ENCODE assay signal across 28 cellular contexts in genomic region chr2:136927156-136927555, GRCh38.
"Had no signal": no experiment of that assay in that cellular context is flagged by ENCODE, and none has a peak within 500 bp of the region (broad histone marks: within the 10 kb centered on the region; RNA-seq: fewer than 3 reads in every experiment).

No MANE protein-coding gene starts in this region.

- H3K4me3 ChIP-seq: coronary artery, dorsolateral prefrontal cortex, heart left ventricle had no signal

- H3K27me3 Mint-ChIP-seq: activated CD8-positive, alpha-beta T cell treated with anti-CD3 and anti-CD28 coated beads for 36 hours; central memory CD8-positive, alpha-beta T cell; dendritic cell treated with granulocyte-macrophage colony-stimulating factor and Interleukin-4, amounts not matched to agents 40 ng/mL and 50 ng/mL, for 4 days had no signal

- DNase-seq: activated CD4-positive, alpha-beta T cell treated with anti-CD3 and anti-CD28 coated beads for 48 hours; activated CD4-positive, alpha-beta T cell treated with anti-CD3 and anti-CD28 coated beads, Interleukin-2, amount 50 U/mL, for 1 hour; activated CD4-positive, alpha-beta T cell treated with anti-CD3 and anti-CD28 coated beads, Interleukin-2, amount 50 U/mL, for 48 hours; activated CD8-positive, alpha-beta memory T cell treated with anti-CD3 and anti-CD28 coated beads for 24 hours; activated CD8-positive, alpha-beta T cell treated with anti-CD3 and anti-CD28 coated beads for 36 hours; activated effector memory CD4-positive, alpha-beta T cell treated with Interleukin-2 at 50 U/mL for 16 hours; activated gamma-delta T cell treated with Interleukin-2 at 50 U/mL for 16 hours; activated naive CD4-positive, alpha-beta T cell treated with anti-CD3 and anti-CD28 coated beads, Interleukin-2, amount 50 U/mL, for 16 hours; activated naive CD4-positive, alpha-beta T cell treated with Interleukin-2 at 50 U/mL for 16 hours; activated T-cell treated with anti-CD3 and anti-CD28 coated beads, Interleukin-2, amount 50 U/mL, for 4 hours; amniotic stem cell; anterior cingulate cortex; brain microvascular endothelial cell; dorsolateral prefrontal cortex; effector memory CD4-positive, alpha-beta T cell; endodermal cell; foreskin fibroblast; heart left ventricle; T-helper 2 cell had no signal

- FAIRE-seq: astrocyte, bronchial epithelial cell, frontal cortex had no signal

- H3K4me1 Mint-ChIP-seq: activated T-helper 17 cell treated with anti-CD3 and anti-CD28 coated beads, Interleukin-2, amount 50 U/mL, for 72 hours; central memory CD8-positive, alpha-beta T cell had no signal

- H3K36me3 ChIP-seq: brain microvascular endothelial cell, heart left ventricle had no signal

- H3K4me1 ChIP-seq: heart left ventricle had no signal

- H3K27me3 ChIP-seq: brain microvascular endothelial cell, heart left ventricle had no signal

- ATAC-seq: activated CD8-positive, alpha-beta T cell treated with anti-CD3 and anti-CD28 coated beads for 36 hours; activated T-cell treated with anti-CD3 and anti-CD28 coated beads, Interleukin-2, amount 50 U/mL, for 4 hours; activated T-helper 17 cell treated with anti-CD3 and anti-CD28 coated beads, Interleukin-2, amount 50 U/mL, for 72 hours; esophagus mucosa; heart left ventricle had no signal

- H3K36me3 Mint-ChIP-seq: activated naive CD8-positive, alpha-beta T cell had no signal

- H3K27ac Mint-ChIP-seq: activated CD8-positive, alpha-beta T cell treated with anti-CD3 and anti-CD28 coated beads for 36 hours; activated naive CD8-positive, alpha-beta T cell; activated T-helper 17 cell treated with anti-CD3 and anti-CD28 coated beads, Interleukin-2, amount 50 U/mL, for 72 hours; dendritic cell treated with granulocyte-macrophage colony-stimulating factor and Interleukin-4, amounts not matched to agents 40 ng/mL and 50 ng/mL, for 4 days; endodermal cell had no signal

- H3K4me3 Mint-ChIP-seq: activated CD8-positive, alpha-beta T cell treated with anti-CD3 and anti-CD28 coated beads for 36 hours; activated naive CD8-positive, alpha-beta T cell; activated T-cell treated with anti-CD3 and anti-CD28 coated beads, Interleukin-2, amount 50 U/mL, for 4 hours; activated T-helper 17 cell treated with anti-CD3 and anti-CD28 coated beads, Interleukin-2, amount 50 U/mL, for 72 hours; central memory CD8-positive, alpha-beta T cell; dendritic cell treated with granulocyte-macrophage colony-stimulating factor and Interleukin-4, amounts not matched to agents 40 ng/mL and 50 ng/mL, for 4 days; endodermal cell had no signal

- H3K27ac ChIP-seq: brain microvascular endothelial cell, coronary artery, dorsolateral prefrontal cortex, heart left ventricle had no signal

- H3K9me3 Mint-ChIP-seq: activated T-helper 17 cell treated with anti-CD3 and anti-CD28 coated beads, Interleukin-2, amount 50 U/mL, for 72 hours had no signal
